ENCODE assay signal across 8 cellular contexts in genomic region chr1:84090447-84091244, GRCh38.
A peak's percentile ranks its signal among the peaks of the same experiment; 100 is the strongest.
DNase-seq lines count a peak whose midpoint lies in the region; ATAC-seq and TF ChIP-seq lines count a peak whose summit lies in the region.

No MANE protein-coding gene starts in this region.

- DNase-seq in ELR (ENCODE audit: low read depth) (peak; percentile 19), epithelial cell of esophagus (ENCODE audit: low read depth) (peak; percentile 23), NCI-H1092 (lab: John Stamatoyannopoulos, UW) (no peak), GM13976 (ENCODE audit: low spot score) (no peak), NCI-H1105 treated with DMSO at 0.1 percent for 48 hours (lab: John Stamatoyannopoulos, UW) (no peak), islet precursor cell (no peak)

- TF ChIP-seq CTCF in epithelial cell of esophagus (IDR thresholded peaks at IDR 0.05; ENCODE audit: insufficient read depth, low read depth, low read length, missing control alignments) (no peak), GM13976 (IDR thresholded peaks at IDR 0.05; ENCODE audit: borderline replicate concordance, control extremely low read depth, extremely low read depth, insufficient read depth, missing control alignments) (no peak)

- no peak overlapping the region for H3K4me3 ChIP-seq in epithelial cell of esophagus (ENCODE audit: low read length)

- in situ Hi-C loops in GM13976 (cut with MboI; ENCODE audit: low sequenced_read_pairs, unreplicated experiment): no loop called here

- ATAC-seq in GM21367 (IDR thresholded peaks at IDR 0.05; ENCODE audit: unreplicated experiment) (peak; percentile 80), HG03521 (IDR thresholded peaks at IDR 0.05; ENCODE audit: unreplicated experiment) (peak; percentile 64)

Comparison
In these comparisons a context has a peak if more than half of its experiments do, and no peak if none do; other contexts are left out.
1. DNase-seq: peak in ELR (single experiment) and epithelial cell of esophagus (single experiment); none in NCI-H1092 (single experiment), GM13976 (single experiment), NCI-H1105 treated with DMSO at 0.1 percent for 48 hours (single experiment) and islet precursor cell (single experiment).